23 cellular contexts compared by ENCODE assay signal in genomic region chrX:69991685-69992084, GRCh38. TPM values are rescaled to one million over a fixed set of nuclear protein-coding genes. Genes with fewer than 3 reads are reported as not detected.
DNase-seq lines count a peak whose midpoint lies in the region; ATAC-seq and TF ChIP-seq lines count a peak whose summit lies in the region.
"Had no signal": no experiment of that assay in that cellular context is flagged by ENCODE, and none has a peak within 500 bp of the region (broad histone marks: within the 10 kb centered on the region; RNA-seq: fewer than 3 reads in every experiment).

No MANE protein-coding gene starts in this region.

- H3K27me3 ChIP-seq in right atrium auricular region: no peaks in the 10 kb centered on the region
- no peaks in the 10 kb centered on the region for H3K27me3 ChIP-seq in H9 (ENCODE audit: insufficient read depth, low read length)
- H3K27me3 ChIP-seq: BE2C had no signal

- H3K36me3 Mint-ChIP-seq in H9 (ENCODE audit: insufficient read depth in 1 of 3, low read depth in 3 of 3): peaks cover 2 to 4% (median 4%) of the 10 kb centered on the region in 3 experiments; a peak in 6 of 7 replicates

- H2AK5ac ChIP-seq in H9 (ENCODE audit: insufficient read length, low read length): no peak overlapping the region

- H2BK15ac ChIP-seq in H9 (ENCODE audit: low read depth, low read length): no peak overlapping the region

- ATAC-seq in Right ventricle myocardium superior (ENCODE audit: poor library complexity) (peak; percentile 47), left ventricle myocardium superior (peak; percentile 57), HG03378 (IDR thresholded peaks at IDR 0.05; ENCODE audit: unreplicated experiment) (no peak)
- ATAC-seq: A549, GM12878, GM23338 had no signal

- H3K9me3 Mint-ChIP-seq in H9: peaks cover 63 to 66% of the 10 kb centered on the region in 2 experiments
- H3K9me3 Mint-ChIP-seq: GM23338 had no signal

- H4K8ac ChIP-seq in H9 (replicated peaks; ENCODE audit: insufficient read length, low read depth, low read length): no peak overlapping the region

- no peaks in the 10 kb centered on the region for H3K36me3 ChIP-seq in right atrium auricular region
- H3K36me3 ChIP-seq: BE2C had no signal

- H2BK120ac ChIP-seq in H9 (ENCODE audit: low read depth, low read length, poor library complexity, severe bottlenecking): no peak overlapping the region

- peak in 1 of 2 donors; percentile 14 for TF ChIP-seq CTCF in right atrium auricular region (IDR thresholded peaks at IDR 0.05)
- TF ChIP-seq CTCF in H9 (conservative IDR thresholded peaks at IDR 0.05): peak; percentile 32; the same call in 1 of the 3 replicates

- H2AFZ ChIP-seq in H9 (ENCODE audit: low read length): no peak overlapping the region
- H2AFZ ChIP-seq: GM23338, PC-9 had no signal

- H3K56ac ChIP-seq in H9 (ENCODE audit: insufficient read length, low read depth, low read length): no peak overlapping the region

- no peak overlapping the region for H3K23ac ChIP-seq in H9 (ENCODE audit: insufficient read length, low read depth, low read length)

- H3K27ac Mint-ChIP-seq in H9: no peak overlapping the region
- H3K27ac Mint-ChIP-seq: GM23338 had no signal

- no peak overlapping the region for H4K5ac ChIP-seq in H9 (ENCODE audit: insufficient read length, low read depth, low read length)

- intact Hi-C loops in Right ventricle myocardium superior (cut with DNase I) (no loop called here), left ventricle myocardium superior (cut with micrococcal nuclease) (no loop called here)

- H3K27ac ChIP-seq in right atrium auricular region: no peak overlapping the region
- H3K27ac ChIP-seq in H9 (ENCODE audit: insufficient read length, low read depth, low read length): no peak overlapping the region
- H3K27ac ChIP-seq: A549, PC-9 had no signal

- H3K79me2 ChIP-seq in H9 (ENCODE audit: insufficient read depth, low read length): no peaks in the 10 kb centered on the region

- no peak overlapping the region for H3K9ac ChIP-seq in H9 (ENCODE audit: extremely low read depth, insufficient read length, low read length)
- H3K9ac ChIP-seq: SK-N-SH had no signal

- H3K4me3 ChIP-seq in right atrium auricular region: no peak overlapping the region
- H3K4me3 ChIP-seq: A549, GM12878, GM23338, PC-9 had no signal

- H3K27me3 Mint-ChIP-seq in H9 (ENCODE audit: low read depth): no peaks in the 10 kb centered on the region

- no peak overlapping the region for H2BK20ac ChIP-seq in H9 (ENCODE audit: low read depth, low read length, poor library complexity, severe bottlenecking)

- no peak overlapping the region for H4K91ac ChIP-seq in H9 (ENCODE audit: insufficient read length, low read depth, low read length)

- H3K4me1 Mint-ChIP-seq in H9: peaks cover 4 to 10% of the 10 kb centered on the region in 2 experiments; a peak in 2 of 4 replicates
- H3K4me1 Mint-ChIP-seq: GM23338 had no signal

- no peak overlapping the region for H3K4me2 ChIP-seq in H9 (ENCODE audit: insufficient read depth, insufficient read length, low read length)
- H3K4me2 ChIP-seq: A549, GM23338, PC-9, SK-N-SH had no signal

- no peak for DNase-seq in Right ventricle myocardium superior
- no peak for DNase-seq in right atrium auricular region (ENCODE audit: low spot score)
- DNase-seq in H9: no peak
- DNase-seq in NCI-H524 treated with DMSO at 0.1 percent for 48 hours (lab: John Stamatoyannopoulos, UW): peak; percentile 83
- DNase-seq in left ventricle myocardium superior: peak; percentile 42
- DNase-seq in islet precursor cell: no peak
- DNase-seq: BE2C, DND-41, Karpas-422, MV-4-11, NCI-H1105 treated with DMSO at 0.1 percent for 48 hours, NCI-H2081 treated with DMSO at 0.1 percent for 48 hours, NCI-H2227 treated with DMSO at 0.1 percent for 48 hours, NCI-H510A treated with DMSO at 0.1 percent for 48 hours, PC-9, RPMI8226, SIG-M5, SK-N-SH had no signal

- WGBS in H9 (ENCODE audit: extremely low coverage, insufficient read length, low lambda C conversion rate): no CpG with 5 or more reads among the region's 3 CpGs

- H2BK5ac ChIP-seq in H9 (ENCODE audit: insufficient read length, low read length): no peak overlapping the region

- no peak overlapping the region for H2BK12ac ChIP-seq in H9 (ENCODE audit: insufficient read length, low read depth, low read length)

- no peak overlapping the region for H3T11ph ChIP-seq in H9 (ENCODE audit: low read length)

- no peaks in the 10 kb centered on the region for H4K20me1 ChIP-seq in H9 (ENCODE audit: control insufficient read depth, insufficient read depth, insufficient read length)

- H3K4me3 Mint-ChIP-seq in H9: no peak overlapping the region
- H3K4me3 Mint-ChIP-seq: GM23338 had no signal

- H3K23me2 ChIP-seq in H9 (ENCODE audit: insufficient read length, low read depth, low read length, poor library complexity, severe bottlenecking): no peaks in the 10 kb centered on the region

- H3K79me1 ChIP-seq in H9 (ENCODE audit: insufficient read depth, low read depth, low read length, poor library complexity, severe bottlenecking): no peaks in the 10 kb centered on the region

- H3K4ac ChIP-seq in H9 (ENCODE audit: low read depth, low read length): no peak overlapping the region

- no peak overlapping the region for H3K18ac ChIP-seq in H9 (ENCODE audit: insufficient read length, low read depth, low read length)

- H3K9me3 ChIP-seq in right atrium auricular region: no peaks in the 10 kb centered on the region
- H3K9me3 ChIP-seq in H9 (ENCODE audit: control insufficient read depth, low read depth, low read length): peaks cover 38% of the 10 kb centered on the region
- H3K9me3 ChIP-seq: A549, BE2C, SK-N-SH had no signal

- no peaks in the 10 kb centered on the region for H3K4me1 ChIP-seq in right atrium auricular region
- no peaks in the 10 kb centered on the region for H3K4me1 ChIP-seq in H9 (ENCODE audit: insufficient read depth, low read length)
- H3K4me1 ChIP-seq: A549, BE2C had no signal

- no peak overlapping the region for H3K14ac ChIP-seq in H9 (ENCODE audit: insufficient read depth, low read length)

RNA-seq across cellular contexts. Expression of gene AWAT2, which starts 58.1 kb away (rescaled TPM):
- total RNA-seq in Right ventricle myocardium superior: not detected
- not detected for total RNA-seq in right atrium auricular region
- not detected in 2 replicates for total RNA-seq in H9 (2021)
- total RNA-seq in left ventricle myocardium superior: not detected
- total RNA-seq: GM12878, GM23338, M059J, PC-9 had no signal

Comparison
In these comparisons a context has a peak if more than half of its experiments do, and no peak if none do; other contexts are left out.
1. DNase-seq: peak in NCI-H524 treated with DMSO at 0.1 percent for 48 hours (single experiment) and left ventricle myocardium superior (single experiment); none in Right ventricle myocardium superior (single experiment), right atrium auricular region (single experiment), H9 (single experiment) and islet precursor cell (single experiment).